ENCODE assay signal across 13 cellular contexts in the genomic region with DNA sequence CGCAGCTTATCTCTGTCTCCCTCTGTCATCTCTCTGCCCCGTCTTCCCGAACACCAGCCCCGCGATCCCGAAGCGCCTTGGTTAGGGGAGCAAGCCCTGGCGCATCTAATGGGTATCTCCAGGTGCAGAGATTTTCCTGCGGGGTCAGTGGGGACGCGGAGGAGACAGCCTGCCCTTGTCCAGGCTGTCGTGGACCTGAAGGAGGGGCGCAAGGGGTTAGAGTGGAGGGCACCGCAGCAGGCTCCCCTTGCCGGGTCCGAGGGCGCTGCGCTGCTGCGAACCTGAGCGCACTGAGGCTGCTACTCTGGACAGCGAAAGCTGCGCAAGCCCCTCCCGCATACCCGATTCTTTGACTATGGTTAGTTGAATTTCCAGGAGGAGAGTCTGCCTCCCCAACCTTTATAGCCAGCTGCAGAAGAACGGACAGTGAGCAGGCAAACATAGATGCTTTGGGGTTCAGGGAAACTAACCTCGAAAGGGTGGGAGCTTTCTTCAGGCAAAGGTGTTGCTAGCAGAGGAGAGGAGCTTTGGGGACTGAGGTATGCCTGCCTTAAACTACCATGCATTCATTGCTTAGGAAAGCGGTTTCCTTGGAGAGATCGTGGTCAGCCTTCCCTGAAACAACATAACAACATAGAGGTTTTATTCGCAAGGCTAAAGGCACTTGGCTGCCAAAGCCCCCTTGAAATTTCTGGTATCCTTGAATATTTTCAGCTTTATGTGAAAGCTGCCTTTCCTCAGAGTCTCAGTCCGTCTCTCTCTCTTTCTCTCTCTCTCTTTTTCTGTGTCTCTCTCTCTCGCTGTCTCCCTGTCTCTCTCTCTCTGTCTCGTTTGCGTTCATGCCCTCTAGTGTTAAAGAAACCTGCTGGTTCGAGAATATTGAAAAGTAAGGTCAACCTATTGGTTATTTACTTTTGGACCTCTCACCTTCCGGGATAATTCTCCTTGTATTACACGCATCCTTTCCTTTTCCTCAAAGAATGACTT. TPM values are rescaled to one million over a fixed set of nuclear protein-coding genes. Genes with fewer than 3 reads are reported as not detected.
DNase-seq lines count a peak whose midpoint lies in the region; ATAC-seq, FAIRE-seq and TF ChIP-seq lines count a peak whose summit lies in the region.
"Had no signal": no experiment of that assay in that cellular context is flagged by ENCODE, and none has a peak within 500 bp of the region (broad histone marks: within the 10 kb centered on the region; RNA-seq: fewer than 3 reads in every experiment).

No MANE protein-coding gene starts in this region.

- no peaks in the 10 kb centered on the region for H3K79me2 ChIP-seq in astrocyte (ENCODE audit: insufficient read depth, low read length)
- H3K79me2 ChIP-seq in mesendoderm (ENCODE audit: control insufficient read depth, insufficient read depth, low read length) = peaks cover 1% of the 10 kb centered on the region

- peak; percentile 4 to 7; a peak in 5 of 6 replicates for ATAC-seq in A549
- ATAC-seq in GM19023 (IDR thresholded peaks at IDR 0.05; ENCODE audit: unreplicated experiment) = no peak
- ATAC-seq: left colon had no signal

- H3K9ac ChIP-seq in astrocyte (ENCODE audit: low read length) (no peak overlapping the region), mesendoderm (ENCODE audit: low read length) (peak overlapping the region; percentile 31)

- TF ChIP-seq CTCF in A549 (IDR thresholded peaks at IDR 0.05) (peak; percentile 33; the same call in 2 of the 3 replicates), astrocyte (IDR thresholded peaks at IDR 0.05; ENCODE audit: insufficient read depth, low read depth, low read length) (no peak)

- no peaks in the 10 kb centered on the region for H3K9me3 Mint-ChIP-seq in astrocyte (ENCODE audit: unreplicated experiment)
- H3K9me3 Mint-ChIP-seq: T-helper 1 cell treated with Interleukin-12 subunit alpha and Interleukin-12 subunit beta and Interleukin-4 antibody, amounts not matched to agents 30 μg/mL and 1 μg/mL, for 36 hours had no signal

- H3K79me1 ChIP-seq in mesendoderm (ENCODE audit: low read length) = peaks cover 2% of the 10 kb centered on the region

- no peak overlapping the region for H2BK120ac ChIP-seq in mesendoderm (ENCODE audit: low read depth, low read length)

- H3K27ac Mint-ChIP-seq in astrocyte (ENCODE audit: unreplicated experiment) = no peak overlapping the region

- H2BK15ac ChIP-seq in mesendoderm (replicated peaks; ENCODE audit: low read depth) = no peak overlapping the region

- H3K4ac ChIP-seq in mesendoderm (ENCODE audit: low read depth, low read length) = no peak overlapping the region

- POLR2A ChIA-PET in A549 (lab: Yijun Ruan, JAX) = no interaction called here

- peaks cover 7% of the 10 kb centered on the region for H3K4me1 Mint-ChIP-seq in astrocyte (ENCODE audit: low read depth, unreplicated experiment)

- H3K4me2 ChIP-seq in A549 = peak overlapping the region; percentile 97
- H3K4me2 ChIP-seq in astrocyte (ENCODE audit: low read length) = peak overlapping the region; percentile 81
- peak overlapping the region; percentile 62 for H3K4me2 ChIP-seq in mesendoderm (ENCODE audit: low read length)

- H3K4me3 ChIP-seq in A549 = peak overlapping the region; percentile 86
- no peak overlapping the region for H3K4me3 ChIP-seq in astrocyte (ENCODE audit: insufficient read depth, low read depth, low read length)
- H3K4me3 ChIP-seq in mesendoderm (ENCODE audit: low read length) = peak overlapping the region; percentile 17

- no peak overlapping the region for H2AK5ac ChIP-seq in mesendoderm (ENCODE audit: low read length)

- H3K23ac ChIP-seq in mesendoderm (ENCODE audit: low read length) = no peak overlapping the region

- H4K8ac ChIP-seq in mesendoderm (ENCODE audit: low read depth, low read length) = no peak overlapping the region

- FAIRE-seq in A549 (lab: Jason Lieb, UNC) (no peak), astrocyte (lab: Jason Lieb, UNC) (no peak)

- CTCF ChIA-PET in A549 (lab: Yijun Ruan, JAX) = interaction anchor here (0.6 to 2.0 kb wide), 6 partner anchors 79 to 502 kb away, joined by 3 to 14 read pairs (median 3); no protein-coding TSS in a partner anchor

- peak; percentile 25 to 28; a peak in 1 of 5 replicates for TF ChIP-seq RAD21 in A549 (conservative IDR thresholded peaks at IDR 0.05 in 1 of 2, IDR thresholded peaks at IDR 0.05 in 1 of 2)

- WGBS in A549 (ENCODE audit: missing lambda C conversion rate) = 2% methylated on average over 20 of the region's 36 CpGs
- no CpG with 5 or more reads among the region's 36 CpGs for WGBS in mesendoderm (ENCODE audit: extremely low coverage, insufficient coverage, low lambda C conversion rate)

- H3K9me3 ChIP-seq in A549 = no peaks in the 10 kb centered on the region
- no peaks in the 10 kb centered on the region for H3K9me3 ChIP-seq in astrocyte (ENCODE audit: insufficient read depth, low read depth, low read length)

- H3K56ac ChIP-seq in mesendoderm (ENCODE audit: low read length) = peak overlapping the region; percentile 85

- no peaks in the 10 kb centered on the region for H3K36me3 Mint-ChIP-seq in astrocyte (ENCODE audit: low read depth, unreplicated experiment)

- H3K4me1 ChIP-seq in A549 (peaks cover 22% of the 10 kb centered on the region; the same call in 2 of the 3 replicates), astrocyte (ENCODE audit: insufficient read depth, low read length) (no peaks in the 10 kb centered on the region), mesendoderm (ENCODE audit: control insufficient read depth, low read depth, low read length) (no peaks in the 10 kb centered on the region)

- peaks cover 23% of the 10 kb centered on the region for H3K27me3 Mint-ChIP-seq in astrocyte (ENCODE audit: low read depth, unreplicated experiment)

- no peak overlapping the region for H4K5ac ChIP-seq in mesendoderm (ENCODE audit: low read length)

- TF ChIP-seq POLR2A in A549 (IDR thresholded peaks at IDR 0.05; ENCODE audit: low read length) = no peak

- H3K4me3 Mint-ChIP-seq in astrocyte (ENCODE audit: unreplicated experiment) = peak overlapping the region; percentile 85
- H3K4me3 Mint-ChIP-seq: T-helper 1 cell treated with Interleukin-12 subunit alpha and Interleukin-12 subunit beta and Interleukin-4 antibody, amounts not matched to agents 30 μg/mL and 1 μg/mL, for 36 hours had no signal

- H4K20me1 ChIP-seq in astrocyte (ENCODE audit: insufficient read depth, low read length) = no peaks in the 10 kb centered on the region

- no peaks in the 10 kb centered on the region for H3K36me3 ChIP-seq in astrocyte (ENCODE audit: insufficient read depth, low read length)
- H3K36me3 ChIP-seq in mesendoderm (ENCODE audit: control insufficient read depth, insufficient read depth, low read length) = no peaks in the 10 kb centered on the region

- H3K27me3 ChIP-seq in astrocyte (ENCODE audit: insufficient read depth, low read length) (peaks cover 10% of the 10 kb centered on the region), mesendoderm (ENCODE audit: insufficient read depth, low read length, poor library complexity) (peaks cover 3% of the 10 kb centered on the region)

- no peak for TF ChIP-seq EP300 in A549 (IDR thresholded peaks at IDR 0.05)

- H3K27ac ChIP-seq in A549 = peak overlapping the region; percentile 87 to 94; a peak in 5 of 6 replicates
- H3K27ac ChIP-seq in astrocyte (ENCODE audit: low read depth, low read length) = no peak overlapping the region
- no peak overlapping the region for H3K27ac ChIP-seq in mesendoderm (ENCODE audit: low read depth, low read length)
- H3K27ac ChIP-seq: skin epidermis had no signal

- H2BK5ac ChIP-seq in mesendoderm (ENCODE audit: low read length) = no peak overlapping the region

- H3K18ac ChIP-seq in mesendoderm (ENCODE audit: low read length) = no peak overlapping the region

- peak in 1 of 2 experiments; percentile 56 for DNase-seq in A549 (ENCODE audit: low read depth in 1 of 2, low spot score in 1 of 2)
- peak; percentile 24 for DNase-seq in HuH-7 (ENCODE audit: low spot score)
- DNase-seq in astrocyte (ENCODE audit: low read depth) = no peak
- peak; percentile 72 for DNase-seq in mesendoderm
- DNase-seq in NCI-H187 (lab: John Stamatoyannopoulos, UW) = no peak
- no peak for DNase-seq in HCEC 1CT
- DNase-seq in COLO829 (ENCODE audit: low spot score) = no peak
- DNase-seq: activated T-cell treated with anti-CD3 and anti-CD28 coated beads, Interleukin-2, amount 50 U/mL, for 48 hours; left colon; stimulated activated naive CD4-positive, alpha-beta T cell treated with Interleukin-2 at 50 U/mL for 16 hours had no signal

- H2AFZ ChIP-seq in astrocyte (ENCODE audit: low read depth, low read length) = no peak overlapping the region

TF ChIP-seq in A549, 52 proteins besides CTCF, POLR2A, EP300 and RAD21 (continues in another document):
- TF ChIP-seq CHD4 (IDR thresholded peaks at IDR 0.05; ENCODE audit: borderline replicate concordance) (0 out of 2 replicates have a peak, but pooled peaks have one; percentile 28), SMC3 (IDR thresholded peaks at IDR 0.05) (peak; percentile 26; the same call in 1 of the 3 replicates), CEBPB (IDR thresholded peaks at IDR 0.05) (no peak), KDM1A (IDR thresholded peaks at IDR 0.05; ENCODE audit: low read depth) (no peak), HDAC2 (IDR thresholded peaks at IDR 0.05) (peak; percentile 75; the same call in 1 of the 2 replicates)
- TF ChIP-seq, protein P1, sequence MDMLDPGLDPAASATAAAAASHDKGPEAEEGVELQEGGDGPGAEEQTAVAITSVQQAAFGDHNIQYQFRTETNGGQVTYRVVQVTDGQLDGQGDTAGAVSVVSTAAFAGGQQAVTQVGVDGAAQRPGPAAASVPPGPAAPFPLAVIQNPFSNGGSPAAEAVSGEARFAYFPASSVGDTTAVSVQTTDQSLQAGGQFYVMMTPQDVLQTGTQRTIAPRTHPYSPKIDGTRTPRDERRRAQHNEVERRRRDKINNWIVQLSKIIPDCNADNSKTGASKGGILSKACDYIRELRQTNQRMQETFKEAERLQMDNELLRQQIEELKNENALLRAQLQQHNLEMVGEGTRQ (IDR thresholded peaks at IDR 0.05) = no peak

RNA-seq across cellular contexts. Expression of a gene that starts 1.6 kb away (rescaled TPM):
- polyA plus RNA-seq in A549 (2011; rRNA removed) (14.3 and 15.6 TPM in 2 replicates), A549 (2017; fragmentation: RNase III; extraction: RNeasy Plus Mini Kit Qiagen cat#74134 plus additional on column Dnase treatment) (11.7 to 12.8 TPM (median 12.1 TPM) in 3 replicates)
- polyA plus RNA-seq in A549 (2012; cell fraction: cytosol; rRNA removed) = 3.3 and 3.4 TPM in 2 replicates
- 1.3 and 2.5 TPM in 2 replicates for polyA plus RNA-seq in A549 (2012; cell fraction: nucleus; rRNA removed)
- 6.5 and 6.9 TPM in 2 replicates for polyA minus RNA-seq in A549 (2011; rRNA and poly(A)+ RNA removed)
- 2.0 and 2.6 TPM in 2 replicates for total RNA-seq in astrocyte
- 9.1 TPM for polyA plus RNA-seq in mesendoderm (2013, experiment 1 of 2)
- polyA plus RNA-seq in mesendoderm (2013, experiment 2 of 2) = 8.6 TPM

Comparison
In these comparisons a context has a peak if more than half of its experiments do, and no peak if none do; other contexts are left out.
1. DNase-seq: peak in HuH-7 (single experiment) and mesendoderm (single experiment); none in astrocyte (single experiment), NCI-H187 (0 of 2), HCEC 1CT (single experiment) and COLO829 (single experiment).
2. H3K27ac ChIP-seq: peak in A549 (2 of 2); none in astrocyte (single experiment) and mesendoderm (single experiment).
3. Peak in every context shown above with its lines, with median percentiles within 50 percentile points of each other: H3K4me2 ChIP-seq.